8 cellular contexts compared by ENCODE assay signal in genomic region chr4:105714071-105714521, GRCh38. TPM values are rescaled to one million over a fixed set of nuclear protein-coding genes. Genes with fewer than 3 reads are reported as not detected.
DNase-seq lines count a peak whose midpoint lies in the region; ATAC-seq and TF ChIP-seq lines count a peak whose summit lies in the region.

No MANE protein-coding gene starts in this region.

- H3K27ac ChIP-seq in HL-60 (replicated peaks) (peak overlapping the region; percentile 82), mammary epithelial cell (ENCODE audit: insufficient read depth, low read depth, low read length) (no peak overlapping the region)

- H3K4me1 ChIP-seq in mammary epithelial cell (ENCODE audit: insufficient read depth, low read length): peaks cover 12% of the 10 kb centered on the region
- H3K4me1 ChIP-seq in Caco-2: peaks cover 5% of the 10 kb centered on the region

- BruUV-seq in mammary epithelial cell (replicated peaks; lab: Mats Ljungman, UMichigan) (no TSS peak), Caco-2 (replicated peaks; lab: Mats Ljungman, UMichigan) (no TSS peak)

- POLR2A ChIA-PET in Caco-2 (lab: Charles Lee): no interaction called here

- H3K9ac ChIP-seq in mammary epithelial cell (ENCODE audit: insufficient read depth, low read length): no peak overlapping the region

- in situ Hi-C loops in mammary epithelial cell (cut with MboI; ENCODE audit: low sequenced_read_pairs in 2 of 2): no loop called here

- no peaks in the 10 kb centered on the region for H3K4me1 Mint-ChIP-seq in Caco-2 (ENCODE audit: low read depth, unreplicated experiment)

- H3K79me2 ChIP-seq in mammary epithelial cell (ENCODE audit: insufficient read depth, low read length): peaks cover 56% of the 10 kb centered on the region

- no peak overlapping the region for H3K4me3 Mint-ChIP-seq in Caco-2 (ENCODE audit: unreplicated experiment)

- H2AFZ ChIP-seq in mammary epithelial cell (ENCODE audit: low read depth, low read length): no peak overlapping the region

- CTCF ChIA-PET in mammary epithelial cell (lab: Charles Lee; ENCODE audit: low non-redundant PET): no interaction called here
- CTCF ChIA-PET in Caco-2 (lab: Charles Lee): interaction anchor here (1.4 kb wide), 1 partner anchor 193 kb away, joined by 5 read pairs; no protein-coding TSS in a partner anchor

- H3K27ac Mint-ChIP-seq in Caco-2 (ENCODE audit: unreplicated experiment): no peak overlapping the region

- no peaks in the 10 kb centered on the region for H3K27me3 Mint-ChIP-seq in Caco-2 (ENCODE audit: insufficient read depth, unreplicated experiment)

- dilution Hi-C loops in mammary epithelial cell (cut with HindIII; ENCODE audit: low sequenced_read_pairs): no loop called here

- H3K36me3 ChIP-seq in mammary epithelial cell (ENCODE audit: insufficient read depth, low read length) (peaks cover 7% of the 10 kb centered on the region), Caco-2 (ENCODE audit: control insufficient read depth, insufficient read depth, low read length) (no peaks in the 10 kb centered on the region)

- H3K4me3 ChIP-seq in HL-60 (replicated peaks; ENCODE audit: insufficient read depth, low read length) (peak overlapping the region; percentile 38), mammary epithelial cell (replicated peaks in 1 of 3; ENCODE audit: insufficient read depth in 1 of 3, low read depth in 2 of 3, low read length in 3 of 3) (peak overlapping the region; percentile 4 to 26 (median 9)), Caco-2 (ENCODE audit: low read depth, low read length) (no peak overlapping the region)

- H3K27me3 ChIP-seq in HL-60 (ENCODE audit: insufficient read depth, poor library complexity, severe bottlenecking) (no peaks in the 10 kb centered on the region), mammary epithelial cell (ENCODE audit: insufficient read depth, low read length) (no peaks in the 10 kb centered on the region), Caco-2 (replicated peaks; ENCODE audit: control insufficient read depth, insufficient read depth, low read length) (no peaks in the 10 kb centered on the region)

- H3K9me3 Mint-ChIP-seq in Caco-2 (ENCODE audit: unreplicated experiment): no peaks in the 10 kb centered on the region

- no peaks in the 10 kb centered on the region for H4K20me1 ChIP-seq in mammary epithelial cell (ENCODE audit: insufficient read depth, low read length)

- H3K9me3 ChIP-seq in mammary epithelial cell (replicated peaks; ENCODE audit: insufficient read depth, low read length) (no peaks in the 10 kb centered on the region), Caco-2 (no peaks in the 10 kb centered on the region)

- H3K36me3 Mint-ChIP-seq in Caco-2 (ENCODE audit: insufficient read depth, unreplicated experiment): peaks cover 4% of the 10 kb centered on the region

- peak overlapping the region; percentile 76 for H3K4me2 ChIP-seq in mammary epithelial cell (ENCODE audit: insufficient read depth, low read depth, low read length)

- WGBS in mammary epithelial cell (ENCODE audit: low coverage, missing lambda C conversion rate): 40% methylated on average over 5 of the region's 5 CpGs

- intact Hi-C loops in mammary epithelial cell (cut with micrococcal nuclease): loop anchor here (2.0 kb wide), 1 partner anchor 193 kb away; no protein-coding TSS in a partner anchor
- intact Hi-C loops in Caco-2 (cut with micrococcal nuclease; ENCODE audit: unreplicated experiment): loop anchor here (2.0 kb wide), 1 partner anchor 193 kb away; no protein-coding TSS in a partner anchor

- ATAC-seq in GM21447 (IDR thresholded peaks at IDR 0.05; ENCODE audit: unreplicated experiment): peak; percentile 60
- no peak for ATAC-seq in HG03025 (IDR thresholded peaks at IDR 0.05; ENCODE audit: low FRiP score, unreplicated experiment)

- peak; percentile 75 for DNase-seq in CD1c-positive myeloid dendritic cell (ENCODE audit: extremely low spot score)
- peak; percentile 16 to 62 for DNase-seq in HL-60 (ENCODE audit: low read depth in 1 of 2, low spot score in 1 of 2)
- peak; percentile 32 for DNase-seq in mammary epithelial cell
- no peak for DNase-seq in iPS-NIHi7 (ENCODE audit: extremely low spot score)
- DNase-seq in stimulated activated CD4-positive, alpha-beta T cell treated with anti-CD3 and anti-CD28 coated beads, Interleukin-15, amount 100 ng/mL, for 24 hours: no peak
- DNase-seq in Caco-2: no peak

- TF ChIP-seq CTCF in HL-60 (IDR thresholded peaks at IDR 0.05; ENCODE audit: insufficient read depth, low read length) (no peak), mammary epithelial cell (conservative IDR thresholded peaks at IDR 0.05 in 1 of 2, IDR thresholded peaks at IDR 0.05 in 1 of 2; ENCODE audit: extremely low read depth in 1 of 2, insufficient read depth in 1 of 2, low read depth in 1 of 2, low read length in 2 of 2) (no peak), Caco-2 (IDR thresholded peaks at IDR 0.05; ENCODE audit: insufficient read depth in 1 of 2, low read depth in 1 of 2, low read length in 1 of 2, severe bottlenecking in 1 of 2, unreplicated experiment in 1 of 2) (no peak)

RNA-seq across cellular contexts. Expression of gene GSTCD, which starts 5.5 kb away (rescaled TPM):
- total RNA-seq in mammary epithelial cell (10 to 100 TPM; 20.3 to 22.5 TPM), Caco-2 (2022) (20.5 and 21.3 TPM in 2 replicates)
- polyA plus RNA-seq in mammary epithelial cell: 11.8 TPM
- 8.7 TPM for polyA minus RNA-seq in mammary epithelial cell

RNA-seq across cellular contexts. Expression of gene INTS12, which starts 5.6 kb away (rescaled TPM):
- total RNA-seq in mammary epithelial cell (10 to 100 TPM; 22.2 to 29.8 TPM), Caco-2 (2022) (16.1 and 19.2 TPM in 2 replicates)
- 26.1 TPM for polyA plus RNA-seq in mammary epithelial cell
- 53.0 TPM for polyA minus RNA-seq in mammary epithelial cell

Comparison
In these comparisons a context has a peak if more than half of its experiments do, and no peak if none do; other contexts are left out.
1. DNase-seq: peak in CD1c-positive myeloid dendritic cell (single experiment), HL-60 (2 of 2) and mammary epithelial cell (single experiment); none in iPS-NIHi7 (single experiment), stimulated activated CD4-positive, alpha-beta T cell treated with anti-CD3 and anti-CD28 coated beads, Interleukin-15, amount 100 ng/mL, for 24 hours (single experiment) and Caco-2 (0 of 2).